In the genomic region with DNA sequence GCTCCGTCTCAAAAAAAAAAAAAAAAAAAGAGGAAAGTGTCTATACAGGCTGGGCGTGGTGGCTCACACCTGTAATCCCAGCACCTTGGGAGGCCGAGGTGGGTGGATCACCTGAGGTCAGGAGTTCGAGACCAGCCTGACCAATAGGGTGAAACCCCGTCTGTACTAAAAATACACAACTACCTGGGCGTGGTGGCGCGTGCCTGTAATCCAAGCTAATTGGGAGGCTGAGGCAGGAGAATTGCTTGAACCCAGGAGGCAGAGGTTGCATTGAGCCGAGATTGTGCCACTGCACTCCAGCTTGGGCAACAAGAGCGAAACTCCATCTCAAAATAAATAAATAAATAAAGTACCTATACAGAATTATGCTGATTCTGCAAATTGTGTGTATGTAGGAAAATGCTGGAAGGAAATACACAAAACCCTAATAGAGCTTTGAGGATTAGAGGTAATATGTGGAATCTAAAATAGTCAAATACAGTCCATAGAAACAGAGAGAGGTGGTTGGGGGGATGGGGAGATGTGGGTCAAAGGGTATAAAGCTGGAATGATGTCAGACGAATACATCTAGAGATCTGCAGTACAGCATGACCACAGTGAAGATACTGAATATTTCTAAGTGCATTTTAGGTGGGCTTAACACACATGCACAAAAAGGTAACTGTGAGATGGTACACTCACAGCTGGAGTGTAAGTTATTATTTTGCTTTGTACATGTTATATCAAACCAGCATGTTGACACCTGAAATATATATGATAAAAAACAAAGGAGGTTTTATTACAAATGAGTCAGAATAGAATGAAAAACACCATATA, we compare ENCODE assay signal across 12 cellular contexts.
DNase-seq lines count a peak whose midpoint lies in the region; ATAC-seq, FAIRE-seq and TF ChIP-seq lines count a peak whose summit lies in the region.
"Had no signal": no experiment of that assay in that cellular context is flagged by ENCODE, and none has a peak within 500 bp of the region (broad histone marks: within the 10 kb centered on the region; RNA-seq: fewer than 3 reads in every experiment).

No MANE protein-coding gene starts in this region.

- no peaks in the 10 kb centered on the region for H3K27me3 ChIP-seq in AG04450 (ENCODE audit: control insufficient read depth, insufficient read depth, low read length)
- no peaks in the 10 kb centered on the region for H3K27me3 ChIP-seq in HCT116 (ENCODE audit: insufficient read depth, low read length)
- no peaks in the 10 kb centered on the region for H3K27me3 ChIP-seq in astrocyte (ENCODE audit: insufficient read depth, low read length)
- no peaks in the 10 kb centered on the region for H3K27me3 ChIP-seq in mucosa of rectum (ENCODE audit: control insufficient read depth in 2 of 2, insufficient read depth in 2 of 2, low read length in 2 of 2)

- no TSS peak for BruUV-seq in HCT116 (replicated peaks; lab: Mats Ljungman, UMichigan)

- no peaks in the 10 kb centered on the region for H3K9me2 ChIP-seq in HCT116 (ENCODE audit: insufficient read depth)

- H3K36me3 Mint-ChIP-seq in astrocyte (ENCODE audit: low read depth, unreplicated experiment) = peaks cover 18% of the 10 kb centered on the region

- H3K27me3 Mint-ChIP-seq in astrocyte (ENCODE audit: low read depth, unreplicated experiment) = no peaks in the 10 kb centered on the region

- no peak for FAIRE-seq in astrocyte (lab: Jason Lieb, UNC)

- H3K4me1 ChIP-seq in HCT116 (ENCODE audit: control insufficient read depth in 1 of 2, insufficient read depth in 2 of 2, low read length in 2 of 2) (peaks cover 89 to 99% of the 10 kb centered on the region in 2 experiments), astrocyte (ENCODE audit: insufficient read depth, low read length) (peaks cover 48% of the 10 kb centered on the region), mucosa of rectum (ENCODE audit: control insufficient read depth in 2 of 2, insufficient read depth in 2 of 2, low read length in 2 of 2) (peaks cover 26 to 65% of the 10 kb centered on the region in 2 donors)

- peak overlapping the region; percentile 97 for H3K4me3 Mint-ChIP-seq in astrocyte (ENCODE audit: unreplicated experiment)
- H3K4me3 Mint-ChIP-seq: nephron had no signal

- H3K9ac ChIP-seq in HCT116 (ENCODE audit: low read length) = peak overlapping the region; percentile 80
- peak overlapping the region; percentile 97 for H3K9ac ChIP-seq in astrocyte (ENCODE audit: low read length)
- H3K9ac ChIP-seq in mucosa of rectum (ENCODE audit: low read depth in 1 of 2, low read length in 2 of 2) = peak overlapping the region in 1 of 2 donors; percentile 85

- H3K4me1 Mint-ChIP-seq in astrocyte (ENCODE audit: low read depth, unreplicated experiment) = peaks cover 68% of the 10 kb centered on the region

- no peaks in the 10 kb centered on the region for H4K20me1 ChIP-seq in HCT116 (ENCODE audit: insufficient read depth)
- H4K20me1 ChIP-seq in astrocyte (ENCODE audit: insufficient read depth, low read length) = peaks cover 31% of the 10 kb centered on the region

- CTCF ChIA-PET in AG04450 (lab: Charles Lee) = interaction anchor here (0.5 to 2.2 kb wide), 4 partner anchors 11 to 145 kb away, joined by 3 to 13 read pairs (median 5); no protein-coding TSS in a partner anchor
- CTCF ChIA-PET in HCT116 (lab: Charles Lee) = interaction anchor here (3.1 kb wide), 1 partner anchor 12 kb away, joined by 13 read pairs; no protein-coding TSS in a partner anchor

- intact Hi-C loops in HCT116 (cut with micrococcal nuclease) (no loop called here), lower leg skin (cut with DNase I; ENCODE audit: low total_unique reads) (no loop called here)

- H3K9me3 Mint-ChIP-seq in astrocyte (ENCODE audit: unreplicated experiment) = no peaks in the 10 kb centered on the region
- H3K9me3 Mint-ChIP-seq: nephron had no signal

- DNase-seq in AG04450 (ENCODE audit: low read depth, low spot score) = no peak
- DNase-seq in HCT116 (ENCODE audit: low read depth, low spot score) = no peak
- DNase-seq in astrocyte (ENCODE audit: low read depth) = no peak
- DNase-seq in activated effector memory CD4-positive, alpha-beta T cell treated with anti-CD3 and anti-CD28 coated beads, Interleukin-2, amount 50 U/mL, for 16 hours = no peak
- DNase-seq in DMS53 (lab: John Stamatoyannopoulos, UW) = no peak
- DNase-seq in lower leg skin (ENCODE audit: low spot score in 2 of 2) = no peak
- DNase-seq in Ammon's horn (ENCODE audit: low spot score) = no peak
- DNase-seq: activated gamma-delta T cell treated with Interleukin-2 at 50 U/mL for 16 hours; effector CD8-positive, alpha-beta T cell; NCI-H2029 treated with DMSO at 0.1 percent for 48 hours had no signal

- TF ChIP-seq RAD21 in HCT116 (IDR thresholded peaks at IDR 0.05; ENCODE audit: low read depth) = no peak

- no peak for TF ChIP-seq POLR2A in HCT116 (IDR thresholded peaks at IDR 0.05; ENCODE audit: borderline replicate concordance, extremely low read depth, insufficient read depth, insufficient read length)
- TF ChIP-seq POLR2A in lower leg skin (IDR thresholded peaks at IDR 0.05) = no peak

- TF ChIP-seq CTCF in AG04450 (IDR thresholded peaks at IDR 0.05; ENCODE audit: low read depth, low read length) (no peak), HCT116 (IDR thresholded peaks at IDR 0.05 in 2 of 3, conservative IDR thresholded peaks at IDR 0.05 in 1 of 3; ENCODE audit: borderline replicate concordance in 1 of 3, insufficient read depth in 1 of 3, low read depth in 2 of 3, low read length in 2 of 3) (no peak), astrocyte (IDR thresholded peaks at IDR 0.05; ENCODE audit: insufficient read depth, low read depth, low read length) (no peak), lower leg skin (IDR thresholded peaks at IDR 0.05) (no peak)

- H3K4me3 ChIP-seq in AG04450 (ENCODE audit: low read depth, low read length) = peak overlapping the region; percentile 59
- H3K4me3 ChIP-seq in HCT116 (replicated peaks in 1 of 2; ENCODE audit: low read depth in 1 of 2, low read length in 2 of 2) = no peak overlapping the region
- peak overlapping the region; percentile 88 for H3K4me3 ChIP-seq in astrocyte (ENCODE audit: insufficient read depth, low read depth, low read length)
- H3K4me3 ChIP-seq in mucosa of rectum (ENCODE audit: low read length in 2 of 2) = peak overlapping the region in 1 of 2 donors; percentile 81
- no peak overlapping the region for H3K4me3 ChIP-seq in lower leg skin (ENCODE audit: low read depth, poor library complexity, severe bottlenecking)

- no peaks in the 10 kb centered on the region for H3K9me3 ChIP-seq in AG04450 (ENCODE audit: control insufficient read depth, insufficient read depth, low read length)
- no peaks in the 10 kb centered on the region for H3K9me3 ChIP-seq in HCT116 (ENCODE audit: control insufficient read depth in 1 of 2, insufficient read depth in 1 of 2, low read depth in 1 of 2, low read length in 2 of 2)
- no peaks in the 10 kb centered on the region for H3K9me3 ChIP-seq in astrocyte (ENCODE audit: insufficient read depth, low read depth, low read length)
- no peaks in the 10 kb centered on the region for H3K9me3 ChIP-seq in mucosa of rectum (ENCODE audit: control insufficient read depth in 2 of 2, low read length in 2 of 2)

- H3K4me2 ChIP-seq in HCT116 (ENCODE audit: low read length) = peak overlapping the region; percentile 71
- H3K4me2 ChIP-seq in astrocyte (ENCODE audit: low read length) = peak overlapping the region; percentile 88

- POLR2A ChIA-PET in AG04450 (lab: Yijun Ruan, JAX) (interaction anchor here (0.5 to 5.1 kb wide), 6 partner anchors 9 to 604 kb away, joined by 3 to 47 read pairs (median 6); no protein-coding TSS in a partner anchor), HCT116 (lab: Charles Lee) (interaction anchor here (0.8 to 14.3 kb wide), 8 partner anchors 15 to 104 kb away, joined by 3 to 227 read pairs (median 3); no protein-coding TSS in a partner anchor)

- H2AFZ ChIP-seq in HCT116 (ENCODE audit: low read depth, low read length, poor library complexity, severe bottlenecking) (no peak overlapping the region), astrocyte (ENCODE audit: low read depth, low read length) (no peak overlapping the region)

- RAD21 ChIA-PET in HCT116 (lab: Charles Lee; ENCODE audit: low non-redundant PET in 1 of 2, low total read pairs in 2 of 2, uncharacterized antibody in 2 of 2, unreplicated experiment in 2 of 2) = interaction anchor here (0.6 to 1.3 kb wide), 3 partner anchors 10 to 12 kb away, joined by 4 to 8 read pairs (median 6); no protein-coding TSS in a partner anchor

- H3K36me3 ChIP-seq in HCT116 (ENCODE audit: control insufficient read depth in 1 of 2, insufficient read depth in 2 of 2, low read length in 2 of 2) (peaks cover 0 to 49% of the 10 kb centered on the region in 2 experiments; a peak in 2 of 4 replicates), astrocyte (ENCODE audit: insufficient read depth, low read length) (peaks cover 14% of the 10 kb centered on the region), mucosa of rectum (ENCODE audit: control insufficient read depth in 2 of 2, insufficient read depth in 2 of 2, low read length in 2 of 2) (peaks cover 3 to 12% of the 10 kb centered on the region in 2 donors)

- peak overlapping the region; percentile 100 for H3K27ac Mint-ChIP-seq in astrocyte (ENCODE audit: unreplicated experiment)
- H3K27ac Mint-ChIP-seq: nephron had no signal

- peak; percentile 21 for ATAC-seq in HCT116

- H3K27ac ChIP-seq in AG04450 (ENCODE audit: low read depth, low read length) = no peak overlapping the region
- peak overlapping the region; percentile 99 for H3K27ac ChIP-seq in HCT116 (ENCODE audit: low read depth, low read length)
- peak overlapping the region; percentile 99 for H3K27ac ChIP-seq in astrocyte (ENCODE audit: low read depth, low read length)
- peak overlapping the region; percentile 95 for H3K27ac ChIP-seq in mucosa of rectum (ENCODE audit: low read depth in 2 of 2, low read length in 2 of 2)

- 92 to 95% methylated on average over 11 of the region's 11 CpGs for WGBS in lower leg skin, 2 donors

- H3K79me2 ChIP-seq in HCT116 (ENCODE audit: insufficient read depth, low read length) (peaks cover 97% of the 10 kb centered on the region), astrocyte (ENCODE audit: insufficient read depth, low read length) (peaks cover 92% of the 10 kb centered on the region)

TF ChIP-seq in HCT116, 20 proteins besides CTCF, POLR2A, EP300 and RAD21:
- TF ChIP-seq SP1 (IDR thresholded peaks at IDR 0.05; ENCODE audit: low read depth) = no peak
- peak; percentile 63; the same call in 1 of the 2 replicates for TF ChIP-seq POLR2AphosphoS5 (IDR thresholded peaks at IDR 0.05; ENCODE audit: low read depth, low read length)
- no peak for TF ChIP-seq FOSL1 (IDR thresholded peaks at IDR 0.05; ENCODE audit: low read depth)

Comparison
In these comparisons a context has a peak if more than half of its experiments do, and no peak if none do; other contexts are left out.
1. H3K4me3 ChIP-seq: peak in AG04450 (single experiment) and astrocyte (single experiment); none in HCT116 (0 of 2) and lower leg skin (single experiment).